In genomic region chr20:51594999-51595532, GRCh38 we compare ENCODE assay signal across 1 cellular context.
TF ChIP-seq lines count a peak whose summit lies in the region.

No MANE protein-coding gene starts in this region.

TF ChIP-seq in K562, 482 proteins besides CTCF, POLR2A, EP300 and RAD21 (continued from another document and continues in another):
- TF ChIP-seq MNT (conservative IDR thresholded peaks at IDR 0.05): peak; percentile 92 to 93
- no peak for TF ChIP-seq ZNF121 (CRISPR knock-in tag; conservative IDR thresholded peaks at IDR 0.05)
- peak; percentile 58 for TF ChIP-seq ZNF316 (IDR thresholded peaks at IDR 0.05)
- no peak for TF ChIP-seq TGIF2 (CRISPR knock-in tag; IDR thresholded peaks at IDR 0.05)
- no peak for TF ChIP-seq HIVEP1 (CRISPR knock-in tag; IDR thresholded peaks at IDR 0.05)
- TF ChIP-seq IRF1 (CRISPR knock-in tag; IDR thresholded peaks at IDR 0.05; ENCODE audit: borderline replicate concordance): no peak
- no peak for TF ChIP-seq ZNF174 (CRISPR knock-in tag; IDR thresholded peaks at IDR 0.05)
- no peak for TF ChIP-seq POLR2AphosphoS5 (IDR thresholded peaks at IDR 0.05; ENCODE audit: control insufficient read depth, insufficient read depth, low read depth, low read length)
- TF ChIP-seq STAT6 (CRISPR knock-in tag; IDR thresholded peaks at IDR 0.05): no peak
- TF ChIP-seq ZBTB33 (CRISPR knock-in tag; IDR thresholded peaks at IDR 0.05): peak; percentile 88
- peak; percentile 42; the same call in 1 of the 2 replicates for TF ChIP-seq ZKSCAN8 (CRISPR knock-in tag; IDR thresholded peaks at IDR 0.05)
- peak; percentile 84 for TF ChIP-seq RAD51 (IDR thresholded peaks at IDR 0.05; ENCODE audit: borderline replicate concordance, low read depth)
- TF ChIP-seq ZNF175 (CRISPR knock-in tag; IDR thresholded peaks at IDR 0.05; ENCODE audit: low read depth): peak; percentile 33; the same call in 1 of the 2 replicates
- TF ChIP-seq SUPT5H (IDR thresholded peaks at IDR 0.05): no peak
- TF ChIP-seq IFI16 (CRISPR knock-in tag; IDR thresholded peaks at IDR 0.05): no peak
- TF ChIP-seq TAF1 (IDR thresholded peaks at IDR 0.05; ENCODE audit: control insufficient read depth, extremely low read depth, insufficient read depth, low read length, severe bottlenecking): no peak
- no peak for TF ChIP-seq ZFP36 (IDR thresholded peaks at IDR 0.05; ENCODE audit: low read depth, low read length, partially characterized antibody)
- TF ChIP-seq PRDM10 (IDR thresholded peaks at IDR 0.05; ENCODE audit: partially characterized antibody): peak; percentile 36
- peak; percentile 89 for TF ChIP-seq USF2 (CRISPR knock-in tag; IDR thresholded peaks at IDR 0.05)
- TF ChIP-seq RBBP5 (IDR thresholded peaks at IDR 0.05; ENCODE audit: borderline replicate concordance, insufficient read depth, low read length, poor library complexity, severe bottlenecking): no peak
- peak; percentile 81 for TF ChIP-seq FOXK2 (conservative IDR thresholded peaks at IDR 0.05 in 1 of 2, IDR thresholded peaks at IDR 0.05 in 1 of 2; ENCODE audit: low read depth in 2 of 2)
- no peak for TF ChIP-seq ZNF239 (CRISPR knock-in tag; IDR thresholded peaks at IDR 0.05)
- TF ChIP-seq POLR2B (IDR thresholded peaks at IDR 0.05; ENCODE audit: low read depth, partially characterized antibody): no peak
- TF ChIP-seq ZSCAN32 (CRISPR knock-in tag; IDR thresholded peaks at IDR 0.05): no peak
- no peak for TF ChIP-seq GATAD2A (IDR thresholded peaks at IDR 0.05)
- TF ChIP-seq EZH2 (IDR thresholded peaks at IDR 0.05; ENCODE audit: borderline replicate concordance, low read depth, low read length): no peak
- 0 out of 2 replicates have a peak, but pooled peaks have one; percentile 39 for TF ChIP-seq AFF4 (CRISPR knock-in tag; IDR thresholded peaks at IDR 0.05)
- TF ChIP-seq ZNF696 (CRISPR knock-in tag; conservative IDR thresholded peaks at IDR 0.05): no peak
- peak; percentile 83 for TF ChIP-seq BRD9 (IDR thresholded peaks at IDR 0.05; ENCODE audit: low read depth, partially characterized antibody)
- TF ChIP-seq TEAD4 (IDR thresholded peaks at IDR 0.05; ENCODE audit: low read length): peak; percentile 42
- TF ChIP-seq TEAD4 (CRISPR knock-in tag; IDR thresholded peaks at IDR 0.05; ENCODE audit: borderline replicate concordance): no peak
- peak in 2 of 3 experiments; percentile 49 to 57 for TF ChIP-seq YY1 (IDR thresholded peaks at IDR 0.05; ENCODE audit: borderline replicate concordance in 1 of 3, control insufficient read depth in 1 of 3, extremely low read depth in 1 of 3, insufficient read depth in 3 of 3, insufficient read length in 1 of 3, insufficient replicate concordance in 2 of 3, low read depth in 1 of 3, low read length in 2 of 3)
- TF ChIP-seq NFE2 (IDR thresholded peaks at IDR 0.05; ENCODE audit: low read depth): no peak
- peak; percentile 90 for TF ChIP-seq ETV1 (tag; conservative IDR thresholded peaks at IDR 0.05; ENCODE audit: low read depth)
- TF ChIP-seq ATF6 (CRISPR knock-in tag; IDR thresholded peaks at IDR 0.05): no peak
- no peak for TF ChIP-seq KAT2B (IDR thresholded peaks at IDR 0.05; ENCODE audit: low read depth, low read length)
- TF ChIP-seq ARNT (IDR thresholded peaks at IDR 0.05): peak in 1 of 2 experiments; percentile 28; a peak in 1 of 4 replicates
- peak; percentile 88 for TF ChIP-seq ETV5 (CRISPR knock-in tag; IDR thresholded peaks at IDR 0.05; ENCODE audit: low read depth)
- TF ChIP-seq NR2C2 (CRISPR knock-in tag; IDR thresholded peaks at IDR 0.05): peak; percentile 77
- peak; percentile 35 for TF ChIP-seq NR2C2 (tag; IDR thresholded peaks at IDR 0.05)
